Comparison of ENCODE assay signal across 23 cellular contexts in the genomic region with DNA sequence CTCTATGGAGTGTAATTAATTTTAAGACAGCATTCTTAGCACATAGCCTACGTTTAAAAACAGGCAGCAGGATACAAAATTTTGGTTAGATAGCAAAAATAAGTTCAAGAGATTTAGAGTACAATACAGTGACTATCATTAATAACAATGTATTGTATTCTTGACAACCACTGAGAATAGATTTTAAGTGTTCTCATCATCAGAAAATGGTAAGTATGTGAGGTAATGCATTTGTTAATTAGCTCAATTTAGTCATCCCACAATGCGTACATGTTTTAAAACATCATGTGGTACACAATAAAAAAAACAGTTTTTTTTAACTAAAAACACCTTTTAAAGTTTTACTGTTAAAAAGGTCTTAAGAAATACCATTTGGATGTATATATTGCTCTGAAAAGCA.
"Had no signal": no experiment of that assay in that cellular context is flagged by ENCODE, and none has a peak within 500 bp of the region (broad histone marks: within the 10 kb centered on the region; RNA-seq: fewer than 3 reads in every experiment).

No MANE protein-coding gene starts in this region.

- H3K27ac Mint-ChIP-seq: endodermal cell; natural killer cell treated with Interleukin-12 subunit alpha and Interleukin-12 subunit beta and Interleukin-15 and Interleukin-18, amount 100 ng/mL, for 72 hours had no signal

- H3K9ac ChIP-seq: neural progenitor cell had no signal

- H3K36me3 Mint-ChIP-seq: natural killer cell treated with Interleukin-12 subunit alpha and Interleukin-12 subunit beta and Interleukin-15 and Interleukin-18, amount 100 ng/mL, for 72 hours; neural progenitor cell had no signal

- H3K4me1 ChIP-seq: neural progenitor cell, right atrium auricular region, sigmoid colon, stomach had no signal

- H3K27me3 ChIP-seq: heart left ventricle, neural progenitor cell, ovary, right atrium auricular region, sigmoid colon, stomach had no signal

- H3K27ac ChIP-seq: heart left ventricle, neural progenitor cell, ovary, right atrium auricular region, sigmoid colon, skin epidermis, stomach, thoracic aorta had no signal

- H2AFZ ChIP-seq: neural progenitor cell had no signal

- ATAC-seq: heart left ventricle; left colon; left ventricle myocardium superior; natural killer cell treated with Interleukin-12 subunit alpha and Interleukin-12 subunit beta and Interleukin-15 and Interleukin-18, amount 100 ng/mL, for 72 hours had no signal

- H3K4me3 ChIP-seq: heart left ventricle, lung, neural progenitor cell, ovary, right atrium auricular region, sigmoid colon, skin epidermis, stomach, thoracic aorta had no signal

- H3K4me2 ChIP-seq: neural progenitor cell had no signal

- H3K9me3 ChIP-seq: ovary, stomach, thoracic aorta had no signal

- H3K27me3 Mint-ChIP-seq: natural killer cell treated with Interleukin-12 subunit alpha and Interleukin-12 subunit beta and Interleukin-15 and Interleukin-18, amount 100 ng/mL, for 72 hours had no signal

- DNase-seq: effector CD4-positive, alpha-beta T cell; endodermal cell; foreskin melanocyte; heart left ventricle; hippocampal formation; left colon; left ventricle myocardium superior; mesenchymal stem cell; midbrain; nucleus accumbens; ovary; sigmoid colon; stimulated activated CD4-positive, alpha-beta T cell treated with anti-CD3 and anti-CD28 coated beads, Interleukin-12 subunit alpha, Interleukin-12 subunit beta, amount 100 ng/mL, for 4 hours; stimulated activated naive CD4-positive, alpha-beta T cell; stomach; substantia nigra had no signal

- FAIRE-seq: endothelial cell of umbilical vein had no signal

- H3K36me3 ChIP-seq: heart left ventricle, neural progenitor cell, ovary, right atrium auricular region, sigmoid colon, stomach, thoracic aorta had no signal

- H3K4me3 Mint-ChIP-seq: endodermal cell; natural killer cell treated with Interleukin-12 subunit alpha and Interleukin-12 subunit beta and Interleukin-15 and Interleukin-18, amount 100 ng/mL, for 72 hours; neural progenitor cell had no signal
